In genomic region chr6:152698692-152699091, GRCh38 we compare ENCODE assay signal across 28 cellular contexts. TPM values are rescaled to one million over a fixed set of nuclear protein-coding genes. Genes with fewer than 3 reads are reported as not detected.
DNase-seq lines count a peak whose midpoint lies in the region; ATAC-seq, FAIRE-seq and TF ChIP-seq lines count a peak whose summit lies in the region.
"Had no signal": no experiment of that assay in that cellular context is flagged by ENCODE, and none has a peak within 500 bp of the region (broad histone marks: within the 10 kb centered on the region; RNA-seq: fewer than 3 reads in every experiment).

No MANE protein-coding gene starts in this region.

- no peak for DNase-seq in right cardiac atrium
- DNase-seq in left cardiac atrium: no peak
- peak; percentile 31 for DNase-seq in fibroblast of pulmonary artery (ENCODE audit: low read depth)
- DNase-seq in gastrocnemius medialis: no peak
- no peak for DNase-seq in SIG-M5 treated with dmso at 0.1 percent for 504 hours (lab: John Stamatoyannopoulos, UW; ENCODE audit: unreplicated experiment)
- no peak for DNase-seq in GM10266 (ENCODE audit: extremely low spot score)
- DNase-seq in urothelium cell line (ENCODE audit: low spot score): no peak
- DNase-seq: activated CD4-positive, CD25-positive, alpha-beta regulatory T cell; activated naive CD4-positive, alpha-beta T cell treated with Interleukin-2 at 50 U/mL for 16 hours; adrenal gland; DMS153; effector CD4-positive, alpha-beta T cell; erythroblast; foreskin melanocyte; GM23248; Karpas-422; NCI-H1436 treated with DMSO at 0.1 percent for 48 hours; NCI-H2107; NCI-H446 treated with DMSO at 0.1 percent for 48 hours; OCI-M1; ovary; stimulated activated CD4-positive, alpha-beta T cell treated with anti-CD3 and anti-CD28 coated beads, Interleukin-12 subunit alpha, Interleukin-12 subunit beta, amount 100 ng/mL, for 4 hours; stimulated activated CD4-positive, alpha-beta T cell treated with anti-CD3 and anti-CD28 coated beads, Interleukin-4, amount 100 ng/mL, for 1 hour; substantia nigra; SW 1271; T1000 had no signal

- no peak for FAIRE-seq in urothelium cell line (lab: Jason Lieb, UNC)

- TF ChIP-seq POLR2A in gastrocnemius medialis (IDR thresholded peaks at IDR 0.05): no peak

- TF ChIP-seq CTCF in fibroblast of pulmonary artery (IDR thresholded peaks at IDR 0.05; ENCODE audit: low read length, missing control alignments) (no peak), gastrocnemius medialis (IDR thresholded peaks at IDR 0.05 in 4 of 5, conservative IDR thresholded peaks at IDR 0.05 in 1 of 5) (no peak), GM10266 (IDR thresholded peaks at IDR 0.05; ENCODE audit: control insufficient read depth, insufficient read depth, low read depth, missing control alignments) (no peak)

- no peaks in the 10 kb centered on the region for H3K9me3 ChIP-seq in right cardiac atrium (ENCODE audit: control insufficient read depth, low read length)
- no peaks in the 10 kb centered on the region for H3K9me3 ChIP-seq in gastrocnemius medialis
- H3K9me3 ChIP-seq: BLaER1, ovary had no signal

- H3K27ac ChIP-seq in right cardiac atrium (ENCODE audit: low read length): peak overlapping the region; percentile 75
- H3K27ac ChIP-seq in gastrocnemius medialis: peak overlapping the region; percentile 8 to 72 (median 60)
- H3K27ac ChIP-seq: adrenal gland, BLaER1, GM23248, ovary had no signal

- no peaks in the 10 kb centered on the region for H3K4me1 ChIP-seq in right cardiac atrium (ENCODE audit: control insufficient read depth, insufficient read depth, low read length)
- peaks cover 0 to 3% of the 10 kb centered on the region in 2 donors for H3K4me1 ChIP-seq in gastrocnemius medialis
- H3K4me1 ChIP-seq: adrenal gland, BLaER1 had no signal

- peak overlapping the region; percentile 62 for H3K4me3 ChIP-seq in right cardiac atrium (ENCODE audit: low read length)
- H3K4me3 ChIP-seq in fibroblast of pulmonary artery (replicated peaks; ENCODE audit: low read depth, low read length): peak overlapping the region; percentile 54
- peak overlapping the region; percentile 30 to 43 (median 34) for H3K4me3 ChIP-seq in gastrocnemius medialis
- H3K4me3 ChIP-seq: BLaER1, GM23248, ovary had no signal

- in situ Hi-C loops in gastrocnemius medialis (cut with MboI; ENCODE audit: low sequenced_read_pairs in 4 of 4): no loop called here

- ATAC-seq in right cardiac atrium (peak in 1 of 2 donors; percentile 31), left cardiac atrium (no peak), gastrocnemius medialis (no peak)

- H3K36me3 ChIP-seq in gastrocnemius medialis: no peaks in the 10 kb centered on the region
- H3K36me3 ChIP-seq: adrenal gland, BLaER1, ovary had no signal

- WGBS in right cardiac atrium: 44% methylated on average over 1 of the region's 1 CpG

- H3K27me3 ChIP-seq in right cardiac atrium (ENCODE audit: control insufficient read depth, insufficient read depth) (no peaks in the 10 kb centered on the region), gastrocnemius medialis (no peaks in the 10 kb centered on the region)
- H3K27me3 ChIP-seq: adrenal gland, BLaER1, ovary had no signal

- intact Hi-C loops in right cardiac atrium (cut with DNase I): no loop called here
- intact Hi-C loops in left cardiac atrium (cut with DNase I): no loop called here
- intact Hi-C loops in gastrocnemius medialis (cut with DNase I; ENCODE audit: low total_unique reads): no loop called here

RNA-seq across cellular contexts. Expression of gene MYCT1, which starts 1.0 kb away (rescaled TPM):
- 10 to 100 TPM in 2 of 4 donors, 1 to 10 TPM in 2; 7.0 to 13.6 (median 10.1) TPM for total RNA-seq in right cardiac atrium
- polyA plus RNA-seq in right cardiac atrium: 10.9 TPM
- 10 to 100 TPM; 13.4 to 13.9 TPM for total RNA-seq in left cardiac atrium
- 10 to 100 TPM in 2 of 4 donors, 1 to 10 TPM in 2; 5.4 to 13.7 (median 9.3) TPM for total RNA-seq in gastrocnemius medialis
- polyA plus RNA-seq: GM23248, neural cell had no signal

RNA-seq across cellular contexts. Expression of gene VIP, which starts 51.9 kb away (rescaled TPM):
- total RNA-seq in right cardiac atrium (under 1 TPM in 3 of 4 donors, not detected in 1; 0.29 to 0.91 (median 0.66) TPM), left cardiac atrium (under 1 TPM in 1 of 2 donors, not detected in 1; 0.59 TPM), gastrocnemius medialis (under 1 TPM in 1 of 4 donors, not detected in 3; 0.88 TPM)
- 1.9 TPM for polyA plus RNA-seq in right cardiac atrium
- polyA plus RNA-seq: GM23248 had no signal
